ENCODE assay signal across 14 cellular contexts in genomic region chr15:38714309-38715072, GRCh38.
A peak's percentile ranks its signal among the peaks of the same experiment; 100 is the strongest.
DNase-seq lines count a peak whose midpoint lies in the region; ATAC-seq, FAIRE-seq and TF ChIP-seq lines count a peak whose summit lies in the region.
"Had no signal": no experiment of that assay in that cellular context is flagged by ENCODE, and none has a peak within 500 bp of the region (broad histone marks: within the 10 kb centered on the region; RNA-seq: fewer than 3 reads in every experiment).

No MANE protein-coding gene starts in this region.

- no peak overlapping the region for H3K4me3 ChIP-seq in skeletal muscle satellite cell (ENCODE audit: low read length)
- H3K4me3 ChIP-seq in CD4-positive, alpha-beta memory T cell (ENCODE audit: low read length in 2 of 2) = no peak overlapping the region
- H3K4me3 ChIP-seq: dorsolateral prefrontal cortex, stomach had no signal

- H3K4me3 Mint-ChIP-seq in CD4-positive, alpha-beta memory T cell = no peak overlapping the region
- no peak overlapping the region for H3K4me3 Mint-ChIP-seq in activated naive CD8-positive, alpha-beta T cell treated with anti-CD3 and anti-CD28 coated beads, Interleukin-2, amount 50 U/mL, for 24 hours
- H3K4me3 Mint-ChIP-seq: naive B cell had no signal

- no peaks in the 10 kb centered on the region for H3K9me3 ChIP-seq in skeletal muscle satellite cell (replicated peaks; ENCODE audit: low read length)
- H3K9me3 ChIP-seq in CD4-positive, alpha-beta memory T cell (ENCODE audit: control insufficient read depth in 1 of 2, low read length in 2 of 2) = no peaks in the 10 kb centered on the region
- H3K9me3 ChIP-seq: stomach had no signal

- H3K36me3 Mint-ChIP-seq in CD4-positive, alpha-beta memory T cell = no peaks in the 10 kb centered on the region
- H3K36me3 Mint-ChIP-seq in activated naive CD8-positive, alpha-beta T cell treated with anti-CD3 and anti-CD28 coated beads, Interleukin-2, amount 50 U/mL, for 24 hours (ENCODE audit: low read depth) = no peaks in the 10 kb centered on the region
- H3K36me3 Mint-ChIP-seq: naive B cell had no signal

- H3K27ac ChIP-seq in angular gyrus (ENCODE audit: low read depth, low read length) = peak overlapping the region; percentile 51
- no peak overlapping the region for H3K27ac ChIP-seq in CD4-positive, alpha-beta memory T cell (ENCODE audit: low read depth, low read length)
- H3K27ac ChIP-seq: stomach had no signal

- no peaks in the 10 kb centered on the region for H3K4me1 Mint-ChIP-seq in CD4-positive, alpha-beta memory T cell
- H3K4me1 Mint-ChIP-seq in activated naive CD8-positive, alpha-beta T cell treated with anti-CD3 and anti-CD28 coated beads, Interleukin-2, amount 50 U/mL, for 24 hours = no peaks in the 10 kb centered on the region
- H3K4me1 Mint-ChIP-seq: naive B cell had no signal

- H3K27me3 Mint-ChIP-seq in CD4-positive, alpha-beta memory T cell = peaks cover 2% of the 10 kb centered on the region in 2 donors
- no peaks in the 10 kb centered on the region for H3K27me3 Mint-ChIP-seq in activated naive CD8-positive, alpha-beta T cell treated with anti-CD3 and anti-CD28 coated beads, Interleukin-2, amount 50 U/mL, for 24 hours

- H3K4me2 ChIP-seq in skeletal muscle satellite cell (ENCODE audit: low read length) = peak overlapping the region; percentile 23

- ATAC-seq in GM21576 (IDR thresholded peaks at IDR 0.05; ENCODE audit: unreplicated experiment) = no peak
- no peak for ATAC-seq in activated naive CD8-positive, alpha-beta T cell treated with anti-CD3 and anti-CD28 coated beads, Interleukin-2, amount 50 U/mL, for 24 hours
- ATAC-seq: activated CD4-positive, CD25-positive, alpha-beta regulatory T cell treated with anti-CD3 and anti-CD28 coated beads, Interleukin-2, amount 50 U/mL, for 24 hours had no signal

- H3K27ac Mint-ChIP-seq in CD4-positive, alpha-beta memory T cell = no peak overlapping the region
- no peak overlapping the region for H3K27ac Mint-ChIP-seq in activated naive CD8-positive, alpha-beta T cell treated with anti-CD3 and anti-CD28 coated beads, Interleukin-2, amount 50 U/mL, for 24 hours
- H3K27ac Mint-ChIP-seq: activated T-helper 2 cell treated with anti-CD3 and anti-CD28 coated beads, Interferon-gamma antibody, Interleukin-2, Interleukin-4, amounts not matched to agents 10 μg/mL and 5 μg/mL and 100 μg/mL, durations not matched to agents 14 hours and 24 hours and 36 hours had no signal

- peak; percentile 90 for FAIRE-seq in H54 (lab: Jason Lieb, UNC)

- H3K9ac ChIP-seq in skeletal muscle satellite cell (ENCODE audit: low read depth, low read length) = peak overlapping the region; percentile 74

- H3K9me3 Mint-ChIP-seq in CD4-positive, alpha-beta memory T cell = no peaks in the 10 kb centered on the region
- H3K9me3 Mint-ChIP-seq in activated naive CD8-positive, alpha-beta T cell treated with anti-CD3 and anti-CD28 coated beads, Interleukin-2, amount 50 U/mL, for 24 hours = no peaks in the 10 kb centered on the region
- H3K9me3 Mint-ChIP-seq: activated T-helper 2 cell treated with anti-CD3 and anti-CD28 coated beads, Interferon-gamma antibody, Interleukin-2, Interleukin-4, amounts not matched to agents 10 μg/mL and 5 μg/mL and 100 μg/mL, durations not matched to agents 14 hours and 24 hours and 36 hours had no signal

- H3K4me1 ChIP-seq in skeletal muscle satellite cell (ENCODE audit: control insufficient read depth, insufficient read depth, low read length) = peaks cover 22% of the 10 kb centered on the region
- no peaks in the 10 kb centered on the region for H3K4me1 ChIP-seq in CD4-positive, alpha-beta memory T cell (ENCODE audit: insufficient read depth, low read length)
- H3K4me1 ChIP-seq: stomach had no signal

- TF ChIP-seq POLR2A in H54 (IDR thresholded peaks at IDR 0.05; ENCODE audit: low read depth, low read length) = no peak

- no peaks in the 10 kb centered on the region for H3K36me3 ChIP-seq in skeletal muscle satellite cell (ENCODE audit: insufficient read depth, low read length)
- no peaks in the 10 kb centered on the region for H3K36me3 ChIP-seq in CD4-positive, alpha-beta memory T cell (ENCODE audit: insufficient read depth, low read length)
- H3K36me3 ChIP-seq: stomach had no signal

- POLR2A ChIA-PET in CD4-positive, alpha-beta memory T cell (lab: Charles Lee; ENCODE audit: partially characterized antibody) = no interaction called here

- peak; percentile 31 for DNase-seq in H54 (ENCODE audit: insufficient read length, low spot score)
- DNase-seq in foreskin melanocyte = peak; percentile 93
- no peak for DNase-seq in RKO (ENCODE audit: low spot score)
- no peak for DNase-seq in CD4-positive, alpha-beta memory T cell
- DNase-seq in activated naive CD8-positive, alpha-beta T cell treated with anti-CD3 and anti-CD28 coated beads, Interleukin-2, amount 50 U/mL, for 24 hours = no peak
- DNase-seq: DMS53, naive B cell, stomach had no signal

- no peaks in the 10 kb centered on the region for H3K27me3 ChIP-seq in skeletal muscle satellite cell (ENCODE audit: control insufficient read depth, insufficient read depth, low read length)
- no peaks in the 10 kb centered on the region for H3K27me3 ChIP-seq in CD4-positive, alpha-beta memory T cell (ENCODE audit: insufficient read depth, low read length)
- H3K27me3 ChIP-seq: stomach had no signal

- CTCF ChIA-PET in CD4-positive, alpha-beta memory T cell (lab: Charles Lee; ENCODE audit: partially characterized antibody) = interaction anchor here (0.6 to 3.7 kb wide), 5 partner anchors 9 to 23 kb away, joined by 3 to 24 read pairs (median 3); no protein-coding TSS in a partner anchor

- intact Hi-C loops in CD4-positive, alpha-beta memory T cell (cut with micrococcal nuclease) = no loop called here

Comparison
In these comparisons a context has a peak if more than half of its experiments do, and no peak if none do; other contexts are left out.
1. DNase-seq: peak in H54 (single experiment) and foreskin melanocyte (single experiment); none in RKO (single experiment), CD4-positive, alpha-beta memory T cell (0 of 5) and activated naive CD8-positive, alpha-beta T cell treated with anti-CD3 and anti-CD28 coated beads, Interleukin-2, amount 50 U/mL, for 24 hours (single experiment).